Comparison of ENCODE assay signal across 8 cellular contexts in genomic region chr10:63866747-63867140, GRCh38.
DNase-seq lines count a peak whose midpoint lies in the region; ATAC-seq, FAIRE-seq and TF ChIP-seq lines count a peak whose summit lies in the region.

No MANE protein-coding gene starts in this region.

- H3K9ac ChIP-seq in kidney (ENCODE audit: low read length in 2 of 2): no peak overlapping the region

- H3K4me1 Mint-ChIP-seq in Caco-2 (ENCODE audit: low read depth, unreplicated experiment): peaks cover 16% of the 10 kb centered on the region

- peaks cover 2% of the 10 kb centered on the region for H3K27me3 ChIP-seq in Caco-2 (replicated peaks; ENCODE audit: control insufficient read depth, insufficient read depth, low read length)

- H3K9me3 ChIP-seq in Caco-2 (no peaks in the 10 kb centered on the region), kidney (ENCODE audit: control insufficient read depth in 1 of 2, low read length in 2 of 2) (no peaks in the 10 kb centered on the region)

- POLR2A ChIA-PET in Caco-2 (lab: Charles Lee): no interaction called here

- H3K4me3 ChIP-seq in Caco-2 (ENCODE audit: low read depth, low read length): no peak overlapping the region
- no peak overlapping the region for H3K4me3 ChIP-seq in kidney (ENCODE audit: low read length in 2 of 2)

- peak; percentile 65 for ATAC-seq in GM19035 (IDR thresholded peaks at IDR 0.05; ENCODE audit: unreplicated experiment)
- peak; percentile 48 for ATAC-seq in HG03108 (IDR thresholded peaks at IDR 0.05; ENCODE audit: unreplicated experiment)

- H3K4me1 ChIP-seq in Caco-2: peaks cover 7% of the 10 kb centered on the region; the same call in 1 of the 2 replicates
- peaks cover 0 to 4% of the 10 kb centered on the region in 2 donors for H3K4me1 ChIP-seq in kidney (ENCODE audit: control insufficient read depth in 1 of 2, insufficient read depth in 1 of 2, low read depth in 1 of 2, low read length in 2 of 2)

- CTCF ChIA-PET in Caco-2 (lab: Charles Lee): interaction anchor here (0.6 to 1.9 kb wide), 19 partner anchors 8 to 1068 kb away, joined by 3 to 38 read pairs (median 4); no protein-coding TSS in a partner anchor

- in situ Hi-C loops in SK-MEL-5 (cut with HindIII; ENCODE audit: low pct_unique_long_range_greater_than_20kb, low sequenced_read_pairs): no loop called here

- no peak overlapping the region for H3K27ac Mint-ChIP-seq in Caco-2 (ENCODE audit: unreplicated experiment)

- no peak overlapping the region for H3K4me3 Mint-ChIP-seq in Caco-2 (ENCODE audit: unreplicated experiment)

- H3K27me3 Mint-ChIP-seq in Caco-2 (ENCODE audit: insufficient read depth, unreplicated experiment): peaks cover 17% of the 10 kb centered on the region

- FAIRE-seq in kidney (lab: Jason Lieb, UNC): no peak

- H3K36me3 Mint-ChIP-seq in Caco-2 (ENCODE audit: insufficient read depth, unreplicated experiment): no peaks in the 10 kb centered on the region

- no peaks in the 10 kb centered on the region for H3K9me3 Mint-ChIP-seq in Caco-2 (ENCODE audit: unreplicated experiment)

- H3K36me3 ChIP-seq in Caco-2 (ENCODE audit: control insufficient read depth, insufficient read depth, low read length) (no peaks in the 10 kb centered on the region), kidney (ENCODE audit: control insufficient read depth in 1 of 2, insufficient read depth in 2 of 2, low read length in 2 of 2) (no peaks in the 10 kb centered on the region)

- TF ChIP-seq CTCF in Caco-2 (IDR thresholded peaks at IDR 0.05; ENCODE audit: insufficient read depth in 1 of 2, low read depth in 1 of 2, low read length in 1 of 2, severe bottlenecking in 1 of 2, unreplicated experiment in 1 of 2) (peak; percentile 40 to 46), kidney (IDR thresholded peaks at IDR 0.05; ENCODE audit: borderline replicate concordance, extremely low read depth, insufficient read depth) (peak; percentile 6)

- H3K27ac ChIP-seq in kidney (ENCODE audit: low read depth in 2 of 2, low read length in 2 of 2): no peak overlapping the region

- intact Hi-C loops in Caco-2 (cut with micrococcal nuclease; ENCODE audit: unreplicated experiment) (loop anchor here (1.0 to 2.0 kb wide), 5 partner anchors 21 to 174 kb away; no protein-coding TSS in a partner anchor), kidney (cut with DNase I) (no loop called here)

- DNase-seq in Caco-2 (peak in 1 of 2 experiments; percentile 30), SK-MEL-5 (ENCODE audit: low read depth, low spot score) (peak; percentile 40), kidney (no peak)
- DNase-seq in activated naive CD4-positive, alpha-beta T cell treated with Interleukin-2 at 50 U/mL for 16 hours: no peak
- no peak for DNase-seq in central memory CD4-positive, alpha-beta T cell
- DNase-seq in activated naive CD4-positive, alpha-beta T cell treated with anti-CD3 and anti-CD28 coated beads, Interleukin-2, amount 50 U/mL, for 16 hours: no peak

- BruUV-seq in Caco-2 (replicated peaks; lab: Mats Ljungman, UMichigan): no TSS peak
